1 cellular context compared by ENCODE assay signal in genomic region chr15:72382146-72382545, GRCh38.
TF ChIP-seq lines count a peak whose summit lies in the region.

No MANE protein-coding gene starts in this region.

TF ChIP-seq in H1, 55 proteins besides CTCF, POLR2A, EP300 and RAD21 (continued from another document):
- TF ChIP-seq CHD7 (IDR thresholded peaks at IDR 0.05; ENCODE audit: insufficient replicate concordance, low read length): no peak
- no peak for TF ChIP-seq TEAD4 (IDR thresholded peaks at IDR 0.05; ENCODE audit: low read depth, low read length)
- TF ChIP-seq CHD2 (IDR thresholded peaks at IDR 0.05; ENCODE audit: low read length): no peak
- TF ChIP-seq SP2 (IDR thresholded peaks at IDR 0.05; ENCODE audit: low read length): no peak
- TF ChIP-seq MAFK (IDR thresholded peaks at IDR 0.05; ENCODE audit: low read depth, low read length): no peak
- no peak for TF ChIP-seq RXRA (IDR thresholded peaks at IDR 0.05; ENCODE audit: insufficient read depth, low read depth, low read length)
- no peak for TF ChIP-seq NANOG (IDR thresholded peaks at IDR 0.05; ENCODE audit: insufficient read depth, low read depth, low read length, poor library complexity, severe bottlenecking)
- TF ChIP-seq E2F6 (IDR thresholded peaks at IDR 0.05): no peak
- TF ChIP-seq SIRT6 (IDR thresholded peaks at IDR 0.05; ENCODE audit: low read length): no peak
- no peak for TF ChIP-seq HDAC2 (IDR thresholded peaks at IDR 0.05; ENCODE audit: borderline replicate concordance in 1 of 2, low read depth in 2 of 2, low read length in 2 of 2)
- no peak for TF ChIP-seq TBP (IDR thresholded peaks at IDR 0.05; ENCODE audit: low read depth, low read length)
- TF ChIP-seq CREB1 (IDR thresholded peaks at IDR 0.05): no peak
TF ChIP-seq in H1: peak in this region for 0.
